In the genomic region with DNA sequence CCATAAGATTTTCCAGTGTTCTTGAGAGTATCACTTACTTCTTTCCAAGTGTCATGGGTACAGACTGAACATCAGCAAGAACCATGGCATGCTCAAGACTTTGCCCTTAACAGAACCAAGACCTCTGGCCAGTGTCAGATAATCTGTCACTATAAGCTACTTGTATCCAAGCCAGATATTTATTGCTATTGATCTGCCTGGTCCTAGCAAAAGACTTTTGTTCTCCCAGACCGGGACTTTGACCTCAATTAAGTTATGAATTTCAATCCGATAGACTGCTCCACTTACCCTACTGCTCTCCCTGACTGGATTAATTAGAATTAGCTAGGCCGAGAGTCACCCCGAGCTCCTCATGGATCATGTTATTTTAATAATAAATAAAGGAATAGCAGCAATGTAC, we compare ENCODE assay signal across 17 cellular contexts.
DNase-seq lines count a peak whose midpoint lies in the region; ATAC-seq, FAIRE-seq and TF ChIP-seq lines count a peak whose summit lies in the region.
"Had no signal": no experiment of that assay in that cellular context is flagged by ENCODE, and none has a peak within 500 bp of the region (broad histone marks: within the 10 kb centered on the region; RNA-seq: fewer than 3 reads in every experiment).

No MANE protein-coding gene starts in this region.

- intact Hi-C loops in testis (cut with DNase I; ENCODE audit: low total_unique reads), result no loop called here

- H3K9me3 ChIP-seq in H1 (ENCODE audit: insufficient read depth in 2 of 2, low read depth in 1 of 2, low read length in 1 of 2) (no peaks in the 10 kb centered on the region), small intestine (ENCODE audit: control insufficient read depth, low read depth) (no peaks in the 10 kb centered on the region), testis (no peaks in the 10 kb centered on the region)
- H3K9me3 ChIP-seq: HAP-1 had no signal

- no peak overlapping the region for H2BK12ac ChIP-seq in H1 (ENCODE audit: low read depth, low read length)

- no peaks in the 10 kb centered on the region; the same call in 1 of the 2 replicates for H3K23me2 ChIP-seq in H1 (ENCODE audit: low read depth, low read length)

- FAIRE-seq in H1 (lab: Jason Lieb, UNC) (no peak), small intestine (lab: Jason Lieb, UNC) (no peak)
- FAIRE-seq: GM12878, H54 had no signal

- no peak overlapping the region for H3K14ac ChIP-seq in H1 (ENCODE audit: insufficient read length)

- H2BK15ac ChIP-seq in H1 (ENCODE audit: low read length), result no peak overlapping the region

- H2AK5ac ChIP-seq in H1 (ENCODE audit: low read depth, low read length), result no peak overlapping the region

- H2BK120ac ChIP-seq in H1 (replicated peaks; ENCODE audit: low read depth, low read length), result peak overlapping the region; percentile 54

- H3K27ac ChIP-seq in H1 (ENCODE audit: low read depth, low read length) (no peak overlapping the region), small intestine (ENCODE audit: low read depth in 1 of 2, low read length in 1 of 2) (no peak overlapping the region), testis (no peak overlapping the region)

- H3K36me3 ChIP-seq in H1 (ENCODE audit: control insufficient read depth in 2 of 4, insufficient read depth in 4 of 4, low read length in 3 of 4) (no peaks in the 10 kb centered on the region), small intestine (ENCODE audit: control insufficient read depth in 2 of 2, insufficient read depth in 2 of 2, low read length in 2 of 2) (no peaks in the 10 kb centered on the region), testis (ENCODE audit: low read depth, missing control alignments) (no peaks in the 10 kb centered on the region)
- H3K36me3 ChIP-seq: HAP-1 had no signal

- H2AFZ ChIP-seq in H1 (ENCODE audit: low read length), result no peak overlapping the region
- H2AFZ ChIP-seq: GM23338 had no signal

- CTCF ChIA-PET in H1 (lab: Charles Lee; ENCODE audit: partially characterized antibody), result interaction anchor here (1.0 to 1.2 kb wide), 2 partner anchors 9 to 45 kb away, joined by 3 to 4 read pairs; no protein-coding TSS in a partner anchor

- H4K20me1 ChIP-seq in H1 (replicated peaks in 1 of 2; ENCODE audit: control insufficient read depth in 1 of 2, insufficient read depth in 2 of 2, low read length in 2 of 2), result no peaks in the 10 kb centered on the region

- no peak overlapping the region for H3K4ac ChIP-seq in H1 (replicated peaks; ENCODE audit: insufficient read length, low read depth, low read length)

- H4K8ac ChIP-seq in H1 (ENCODE audit: extremely low read depth, insufficient read depth, low read length), result no peak overlapping the region

- ATAC-seq in HG02763 (IDR thresholded peaks at IDR 0.05; ENCODE audit: unreplicated experiment), result no peak
- ATAC-seq: GM12878, GM23338 had no signal

- TF ChIP-seq POLR2A in H1 (IDR thresholded peaks at IDR 0.05; ENCODE audit: control extremely low read depth in 1 of 2, low read depth in 2 of 2, low read length in 2 of 2) (no peak), testis (IDR thresholded peaks at IDR 0.05) (no peak)

- 0 out of 4 replicates have a peak, but pooled peaks cover 0 to 2% of the 10 kb centered on the region in 2 experiments for H3K79me2 ChIP-seq in H1 (ENCODE audit: control insufficient read depth in 1 of 2, insufficient read depth in 2 of 2, low read length in 2 of 2)

- H4K5ac ChIP-seq in H1 (ENCODE audit: insufficient read length, low read depth, low read length), result no peak overlapping the region

- H3K4me1 ChIP-seq in H1 (replicated peaks in 1 of 4; ENCODE audit: control insufficient read depth in 3 of 4, insufficient read depth in 4 of 4, low read length in 3 of 4) (peaks cover 0 to 4% (median 0%) of the 10 kb centered on the region in 4 experiments; a peak in 2 of 7 replicates), small intestine (ENCODE audit: control insufficient read depth in 2 of 2, insufficient read depth in 1 of 2, low read depth in 1 of 2, low read length in 1 of 2) (no peaks in the 10 kb centered on the region), testis (no peaks in the 10 kb centered on the region)
- H3K4me1 ChIP-seq: HAP-1 had no signal

- no peaks in the 10 kb centered on the region for H3K79me1 ChIP-seq in H1 (ENCODE audit: low read depth, low read length)

- 88% methylated on average over 4 of the region's 4 CpGs; no CpG with 5 or more reads in 1 of the 2 experiments for WGBS in H1 (ENCODE audit: extremely low coverage in 1 of 2, insufficient coverage in 1 of 2, insufficient read length in 1 of 2, insufficient replicate concordance in 2 of 2, low coverage in 1 of 2, low lambda C conversion rate in 2 of 2, missing lambda C conversion rate in 1 of 2), 2 experiments
- WGBS in small intestine, 3 donors, result 20 to 63% (median 49%) methylated on average over 4 of the region's 4 CpGs
- 93 to 97% methylated on average over 4 of the region's 4 CpGs for WGBS in testis, 2 donors

- no peak overlapping the region for H3K9ac ChIP-seq in H1 (replicated peaks in 1 of 4; ENCODE audit: extremely low read depth in 1 of 4, low read depth in 3 of 4, low read length in 3 of 4)

- no peak overlapping the region for H3K23ac ChIP-seq in H1 (ENCODE audit: insufficient read length)

- TF ChIP-seq EP300 in H1 (IDR thresholded peaks at IDR 0.05; ENCODE audit: borderline replicate concordance in 1 of 2, low read depth in 2 of 2, low read length in 2 of 2), result no peak

- POLR2A ChIA-PET in H1 (lab: Charles Lee; ENCODE audit: partially characterized antibody), result interaction anchor here (0.8 kb wide), 1 partner anchor 9 kb away, joined by 3 read pairs; no protein-coding TSS in a partner anchor

- H4K91ac ChIP-seq in H1 (replicated peaks; ENCODE audit: insufficient read length, low read length), result no peak overlapping the region

- H3K18ac ChIP-seq in H1 (ENCODE audit: extremely low read depth, low read length), result no peak overlapping the region

- DNase-seq in NCI-H82 (lab: John Stamatoyannopoulos, UW), result peak; percentile 70
- DNase-seq in H1 (ENCODE audit: low read depth in 1 of 2, low spot score in 2 of 2), result no peak
- peak; percentile 95 for DNase-seq in small intestine
- DNase-seq in testis, result no peak
- no peak for DNase-seq in activated CD4-positive, alpha-beta T cell treated with anti-CD3 and anti-CD28 coated beads for 1 hour
- DNase-seq: C1 segment of cervical spinal cord; Calu3; CD4-positive, alpha-beta memory T cell; COR-L47; DMS153; DND-41; HFFc6 had no signal

- H3K56ac ChIP-seq in H1 (replicated peaks; ENCODE audit: insufficient read length, low read depth, low read length), result no peak overlapping the region

- H3K4me2 ChIP-seq in H1 (ENCODE audit: insufficient read depth in 1 of 2, low read depth in 2 of 2, low read length in 2 of 2), result no peak overlapping the region
- H3K4me2 ChIP-seq: GM23338 had no signal

- TF ChIP-seq RAD21 in H1 (IDR thresholded peaks at IDR 0.05 in 1 of 2, conservative IDR thresholded peaks at IDR 0.05 in 1 of 2; ENCODE audit: low read depth in 2 of 2, low read length in 2 of 2), result no peak

- H3K4me3 ChIP-seq in H1 (ENCODE audit: extremely low read depth in 1 of 4, insufficient read depth in 2 of 4, low read depth in 3 of 4, low read length in 4 of 4) (no peak overlapping the region), small intestine (ENCODE audit: low read depth in 1 of 2, low read length in 2 of 2) (no peak overlapping the region), testis (no peak overlapping the region)
- H3K4me3 ChIP-seq: GM12878, GM23338, HAP-1 had no signal

- H3K27me3 ChIP-seq in H1 (replicated peaks in 1 of 4; ENCODE audit: control insufficient read depth in 3 of 4, extremely low read depth in 1 of 4, insufficient read depth in 3 of 4, low read length in 3 of 4) (no peaks in the 10 kb centered on the region), small intestine (ENCODE audit: control insufficient read depth in 2 of 2, insufficient read depth in 2 of 2, low read length in 2 of 2) (no peaks in the 10 kb centered on the region), testis (no peaks in the 10 kb centered on the region)

- no peak overlapping the region for H2BK20ac ChIP-seq in H1 (ENCODE audit: low read length)

- H2BK5ac ChIP-seq in H1 (ENCODE audit: low read depth, low read length), result no peak overlapping the region

- no peak for TF ChIP-seq CTCF in H1 (IDR thresholded peaks at IDR 0.05; ENCODE audit: control extremely low read depth in 1 of 3, insufficient read depth in 1 of 3, low read depth in 1 of 3, low read length in 3 of 3)
- TF ChIP-seq CTCF in testis (IDR thresholded peaks at IDR 0.05), result no peak

TF ChIP-seq in H1, 55 proteins besides CTCF, POLR2A, EP300 and RAD21:
- TF ChIP-seq KDM1A (IDR thresholded peaks at IDR 0.05; ENCODE audit: borderline replicate concordance, low read length) (no peak), KDM5A (IDR thresholded peaks at IDR 0.05; ENCODE audit: low read length) (no peak), NRF1 (IDR thresholded peaks at IDR 0.05; ENCODE audit: low read depth, low read length) (no peak), E2F6 (IDR thresholded peaks at IDR 0.05) (no peak), HDAC2 (IDR thresholded peaks at IDR 0.05; ENCODE audit: borderline replicate concordance in 1 of 2, low read depth in 2 of 2, low read length in 2 of 2) (no peak), PHF8 (conservative IDR thresholded peaks at IDR 0.05; ENCODE audit: low read depth, low read length) (no peak), CREB1 (IDR thresholded peaks at IDR 0.05) (no peak), GABPA (IDR thresholded peaks at IDR 0.05; ENCODE audit: borderline replicate concordance, insufficient read depth, low read length) (no peak)

Comparison
In these comparisons a context has a peak if more than half of its experiments do, and no peak if none do; other contexts are left out.
1. DNase-seq: peak in NCI-H82 (single experiment) and small intestine (single experiment); none in H1 (0 of 2), testis (single experiment) and activated CD4-positive, alpha-beta T cell treated with anti-CD3 and anti-CD28 coated beads for 1 hour (single experiment).